ENCODE assay signal across 8 cellular contexts in genomic region chr4:184471872-184472539, GRCh38.
DNase-seq lines count a peak whose midpoint lies in the region; ATAC-seq and TF ChIP-seq lines count a peak whose summit lies in the region.

No MANE protein-coding gene starts in this region.

- H3F3A ChIP-seq in Loucy (ENCODE audit: low read depth), result no peaks in the 10 kb centered on the region

- H3K36me3 ChIP-seq in Loucy (ENCODE audit: insufficient read depth, low read length) (no peaks in the 10 kb centered on the region), adipocyte (ENCODE audit: control insufficient read depth, insufficient read depth, low read length, severe bottlenecking) (no peaks in the 10 kb centered on the region)

- H3K9me2 ChIP-seq in Loucy (replicated peaks; ENCODE audit: low read depth, low read length), result no peaks in the 10 kb centered on the region

- ATAC-seq in activated CD4-positive, CD25-positive, alpha-beta regulatory T cell treated with anti-CD3 and anti-CD28 coated beads, Interleukin-2, amount 50 U/mL, for 24 hours, result no peak
- ATAC-seq in stimulated activated naive CD8-positive, alpha-beta T cell treated with anti-CD3 and anti-CD28 coated beads, Interleukin-15, Interleukin-2, amounts not matched to agents 100 U/mL and 50 U/mL, for 24 hours, result no peak

- peaks cover 50% of the 10 kb centered on the region for H4K20me1 ChIP-seq in Loucy (ENCODE audit: insufficient read depth, low read length, poor library complexity, severe bottlenecking)

- TF ChIP-seq CTCF in Loucy (conservative IDR thresholded peaks at IDR 0.05; ENCODE audit: low read length), result no peak

- no peaks in the 10 kb centered on the region for H3K27me3 ChIP-seq in Loucy (ENCODE audit: insufficient read depth, low read length, poor library complexity, severe bottlenecking)
- no peaks in the 10 kb centered on the region for H3K27me3 ChIP-seq in adipocyte (replicated peaks; ENCODE audit: control insufficient read depth, insufficient read depth, low read length)

- H3K79me2 ChIP-seq in Loucy (ENCODE audit: insufficient read depth, low read length), result peaks cover 91% of the 10 kb centered on the region

- H3K4me2 ChIP-seq in Loucy (ENCODE audit: low read depth, low read length, poor library complexity, severe bottlenecking), result peak overlapping the region; percentile 72

- peak; percentile 34 for DNase-seq in activated CD4-positive, CD25-positive, alpha-beta regulatory T cell treated with anti-CD3 and anti-CD28 coated beads, Interleukin-2, amount 50 U/mL, for 72 hours
- DNase-seq in adipocyte (ENCODE audit: low read depth), result no peak
- peak; percentile 58 for DNase-seq in inferior parietal cortex (ENCODE audit: extremely low spot score)
- peak; percentile 27 for DNase-seq in stimulated activated naive CD8-positive, alpha-beta T cell treated with anti-CD3 and anti-CD28 coated beads, Interleukin-15, Interleukin-2, amounts not matched to agents 100 U/mL and 50 U/mL, for 24 hours
- DNase-seq in GOT3 (lab: John Stamatoyannopoulos, UW), result no peak
- DNase-seq in NCI-H1694 treated with DMSO at 0.1 percent for 48 hours (lab: John Stamatoyannopoulos, UW), result no peak

- H3K4me3 ChIP-seq in Loucy (ENCODE audit: low read length, poor library complexity, severe bottlenecking), result peak overlapping the region; percentile 98
- H3K4me3 ChIP-seq in adipocyte (ENCODE audit: low read length), result peak overlapping the region; percentile 99

- no peaks in the 10 kb centered on the region for H3K9me3 ChIP-seq in Loucy (ENCODE audit: insufficient read depth, low read depth, low read length)
- no peaks in the 10 kb centered on the region for H3K9me3 ChIP-seq in adipocyte (ENCODE audit: control insufficient read depth, low read length)

- peak overlapping the region; percentile 83 for H3K9ac ChIP-seq in Loucy (ENCODE audit: low read depth, low read length, poor library complexity, severe bottlenecking)
- peak overlapping the region; percentile 96 for H3K9ac ChIP-seq in adipocyte (ENCODE audit: low read length)

- H2AFZ ChIP-seq in Loucy (ENCODE audit: low read length), result no peak overlapping the region

- peaks cover 35% of the 10 kb centered on the region for H3K4me1 ChIP-seq in Loucy (ENCODE audit: insufficient read depth, low read length, poor library complexity, severe bottlenecking)
- H3K4me1 ChIP-seq in adipocyte (ENCODE audit: control insufficient read depth, insufficient read depth, low read length), result peaks cover 30% of the 10 kb centered on the region

Comparison
In these comparisons a context has a peak if more than half of its experiments do, and no peak if none do; other contexts are left out.
1. DNase-seq: peak in activated CD4-positive, CD25-positive, alpha-beta regulatory T cell treated with anti-CD3 and anti-CD28 coated beads, Interleukin-2, amount 50 U/mL, for 72 hours (single experiment), inferior parietal cortex (single experiment) and stimulated activated naive CD8-positive, alpha-beta T cell treated with anti-CD3 and anti-CD28 coated beads, Interleukin-15, Interleukin-2, amounts not matched to agents 100 U/mL and 50 U/mL, for 24 hours (single experiment); none in adipocyte (single experiment), GOT3 (single experiment) and NCI-H1694 treated with DMSO at 0.1 percent for 48 hours (single experiment).